ENCODE assay signal across 17 cellular contexts in the genomic region with DNA sequence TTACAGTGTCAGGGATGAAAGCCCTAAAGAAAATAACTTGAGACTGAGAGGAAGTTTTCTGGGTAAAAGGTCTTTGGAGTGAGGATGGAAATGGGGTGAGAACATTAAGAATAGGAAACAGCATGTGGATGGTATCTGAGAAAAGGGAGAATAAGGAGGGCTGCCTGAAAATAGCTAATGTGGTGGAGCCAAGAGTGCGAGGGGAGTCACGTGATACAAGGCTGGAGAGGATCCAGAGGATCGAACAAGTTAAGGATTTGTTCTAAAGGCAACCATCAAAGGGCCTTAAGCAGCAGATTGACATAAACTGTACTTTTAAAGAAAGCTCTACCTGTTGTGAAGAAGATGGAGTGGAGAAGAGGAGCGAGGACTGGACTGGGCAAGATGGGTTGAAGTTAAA.
"Had no signal": no experiment of that assay in that cellular context is flagged by ENCODE, and none has a peak within 500 bp of the region (broad histone marks: within the 10 kb centered on the region; RNA-seq: fewer than 3 reads in every experiment).

No MANE protein-coding gene starts in this region.

- H3K27ac Mint-ChIP-seq: dendritic cell treated with granulocyte-macrophage colony-stimulating factor and Interleukin-4, amounts not matched to agents 40 ng/mL and 50 ng/mL, for 4 days; effector memory CD8-positive, alpha-beta T cell; natural killer cell treated with Interleukin-12 subunit alpha and Interleukin-12 subunit beta and Interleukin-15 and Interleukin-18, amount 100 ng/mL, for 72 hours had no signal

- H3K36me3 ChIP-seq: esophagus muscularis mucosa, gastrocnemius medialis, heart right ventricle, prostate gland had no signal

- H3K4me3 Mint-ChIP-seq: dendritic cell treated with granulocyte-macrophage colony-stimulating factor and Interleukin-4, amounts not matched to agents 40 ng/mL and 50 ng/mL, for 4 days; effector memory CD8-positive, alpha-beta T cell; natural killer cell treated with Interleukin-12 subunit alpha and Interleukin-12 subunit beta and Interleukin-15 and Interleukin-18, amount 100 ng/mL, for 72 hours had no signal

- H3K27ac ChIP-seq: epithelial cell of prostate, esophagus muscularis mucosa, gastrocnemius medialis, heart right ventricle, parathyroid adenoma, prostate gland had no signal

- H3K36me3 Mint-ChIP-seq: natural killer cell treated with Interleukin-12 subunit alpha and Interleukin-12 subunit beta and Interleukin-15 and Interleukin-18, amount 100 ng/mL, for 72 hours had no signal

- H3K79me2 ChIP-seq: parathyroid adenoma had no signal

- DNase-seq: effector memory CD8-positive, alpha-beta T cell; gastrocnemius medialis; heart right ventricle; islet precursor cell; mammary epithelial cell; midbrain; stimulated activated CD4-positive, alpha-beta T cell treated with anti-CD3 and anti-CD28 coated beads, Interleukin-2, amount 100 ng/mL, for 24 hours; stimulated activated naive CD4-positive, alpha-beta T cell treated with Interleukin-2 at 50 U/mL for 16 hours; trophoblast cell had no signal

- H3K27me3 ChIP-seq: esophagus muscularis mucosa, gastrocnemius medialis, heart right ventricle had no signal

- H2AFZ ChIP-seq: parathyroid adenoma had no signal

- ATAC-seq: effector memory CD8-positive, alpha-beta T cell; gastrocnemius medialis; heart right ventricle; left lobe of liver; natural killer cell treated with Interleukin-12 subunit alpha and Interleukin-12 subunit beta and Interleukin-15 and Interleukin-18, amount 100 ng/mL, for 72 hours; sciatic nerve had no signal

- H3K9me3 ChIP-seq: esophagus muscularis mucosa, gastrocnemius medialis, heart right ventricle, prostate gland had no signal

- H3K4me3 ChIP-seq: esophagus muscularis mucosa, gastrocnemius medialis, heart right ventricle, prostate gland had no signal

- H3K27me3 Mint-ChIP-seq: dendritic cell treated with granulocyte-macrophage colony-stimulating factor and Interleukin-4, amounts not matched to agents 40 ng/mL and 50 ng/mL, for 4 days; effector memory CD8-positive, alpha-beta T cell; natural killer cell treated with Interleukin-12 subunit alpha and Interleukin-12 subunit beta and Interleukin-15 and Interleukin-18, amount 100 ng/mL, for 72 hours had no signal

- H3K9me3 Mint-ChIP-seq: dendritic cell treated with granulocyte-macrophage colony-stimulating factor and Interleukin-4, amounts not matched to agents 40 ng/mL and 50 ng/mL, for 4 days had no signal

- H3K9ac ChIP-seq: parathyroid adenoma had no signal

- H3K4me1 ChIP-seq: esophagus muscularis mucosa, gastrocnemius medialis, heart right ventricle, parathyroid adenoma, prostate gland had no signal
